Comparison of ENCODE assay signal across 8 cellular contexts in genomic region chr16:30941600-30942420, GRCh38. TPM values are rescaled to one million over a fixed set of nuclear protein-coding genes. Genes with fewer than 3 reads are reported as not detected.
DNase-seq lines count a peak whose midpoint lies in the region; ATAC-seq and TF ChIP-seq lines count a peak whose summit lies in the region.

No MANE protein-coding gene starts in this region.

- H2BK120ac ChIP-seq in IMR-90 (ENCODE audit: low read depth, low read length): no peak overlapping the region

- no peaks in the 10 kb centered on the region for H3K9me3 ChIP-seq in IMR-90 (ENCODE audit: control insufficient read depth, insufficient read depth, low read length)
- no peaks in the 10 kb centered on the region for H3K9me3 ChIP-seq in SJSA1 (replicated peaks)

- peaks cover 41% of the 10 kb centered on the region for H3K36me3 ChIP-seq in IMR-90 (ENCODE audit: control insufficient read depth, insufficient read depth, low read length)
- H3K36me3 ChIP-seq in SJSA1: peaks cover 28% of the 10 kb centered on the region
- peaks cover 5% of the 10 kb centered on the region for H3K36me3 ChIP-seq in rectal smooth muscle tissue (ENCODE audit: control insufficient read depth, insufficient read depth, low read length)

- peaks cover 31 to 38% of the 10 kb centered on the region in 2 experiments for H3K79me1 ChIP-seq in IMR-90 (ENCODE audit: low read depth in 1 of 2, low read length in 2 of 2)

- H3K27me3 ChIP-seq in IMR-90 (ENCODE audit: control insufficient read depth, insufficient read depth, low read length) (no peaks in the 10 kb centered on the region), SJSA1 (replicated peaks) (no peaks in the 10 kb centered on the region), rectal smooth muscle tissue (ENCODE audit: control insufficient read depth, insufficient read depth, low read length) (no peaks in the 10 kb centered on the region)

- H3K9me1 ChIP-seq in IMR-90 (ENCODE audit: insufficient read depth, low read length): no peaks in the 10 kb centered on the region

- in situ Hi-C loops in IMR-90 (cut with MboI; ENCODE audit: low sequenced_read_pairs): no loop called here

- peak overlapping the region; percentile 87 for H2AFZ ChIP-seq in IMR-90 (replicated peaks; ENCODE audit: low read length, poor library complexity)

- intact Hi-C loops in IMR-90 (cut with micrococcal nuclease) (no loop called here), cardiac septum (cut with DNase I) (no loop called here)

- H3K4me3 ChIP-seq in IMR-90 (ENCODE audit: insufficient read depth, low read depth, low read length) (no peak overlapping the region), SJSA1 (no peak overlapping the region), rectal smooth muscle tissue (ENCODE audit: low read length) (peak overlapping the region; percentile 40)

- no peak overlapping the region for H3K18ac ChIP-seq in IMR-90 (ENCODE audit: low read depth, low read length)

- BruUV-seq in IMR-90 (replicated peaks; lab: Mats Ljungman, UMichigan): no TSS peak

- ATAC-seq in GM21515 (IDR thresholded peaks at IDR 0.05; ENCODE audit: unreplicated experiment) (peak; percentile 83), IMR-90 (ENCODE audit: low read depth) (peak; percentile 96)
- peak; percentile 88 for ATAC-seq in activated naive CD8-positive, alpha-beta T cell treated with anti-CD3 and anti-CD28 coated beads, Interleukin-2, amount 50 U/mL, for 24 hours

- TF ChIP-seq POLR2A in IMR-90 (IDR thresholded peaks at IDR 0.05; ENCODE audit: low read depth, low read length): no peak

- TF ChIP-seq CTCF in IMR-90 (conservative IDR thresholded peaks at IDR 0.05; ENCODE audit: low read depth, low read length): peak; percentile 80

- DNase-seq in Daoy (ENCODE audit: low read depth): peak; percentile 72
- DNase-seq in IMR-90: peak; percentile 58
- DNase-seq in SJSA1 (ENCODE audit: low read depth in 1 of 2, low spot score in 2 of 2): peak; percentile 60 to 74
- DNase-seq in activated naive CD8-positive, alpha-beta T cell treated with anti-CD3 and anti-CD28 coated beads, Interleukin-2, amount 50 U/mL, for 24 hours: peak; percentile 75
- peak; percentile 93 for DNase-seq in cardiac septum (ENCODE audit: low spot score)
- no peak for DNase-seq in NCI-H1048 (lab: John Stamatoyannopoulos, UW)

- no peak overlapping the region for H3K56ac ChIP-seq in IMR-90 (ENCODE audit: extremely low read depth, insufficient read depth, low read length)

- H2BK5ac ChIP-seq in IMR-90 (ENCODE audit: low read depth, low read length, poor library complexity, severe bottlenecking): no peak overlapping the region

- POLR2A ChIA-PET in IMR-90 (lab: Charles Lee; ENCODE audit: unreplicated experiment): no interaction called here

- no peak overlapping the region for H3K27ac Mint-ChIP-seq in activated naive CD8-positive, alpha-beta T cell treated with anti-CD3 and anti-CD28 coated beads, Interleukin-2, amount 50 U/mL, for 24 hours

- H4K8ac ChIP-seq in IMR-90 (ENCODE audit: low read depth in 2 of 2, low read length in 2 of 2): peak overlapping the region in 1 of 2 experiments; percentile 66; a peak in 1 of 4 replicates

- H3K4ac ChIP-seq in IMR-90 (ENCODE audit: low read depth, low read length): no peak overlapping the region; the same call in 1 of the 2 replicates

- dilution Hi-C loops in IMR-90 (cut with HindIII; ENCODE audit: low sequenced_read_pairs, unreplicated experiment): no loop called here

- H3K9ac ChIP-seq in IMR-90 (ENCODE audit: low read depth, low read length) (no peak overlapping the region), rectal smooth muscle tissue (ENCODE audit: low read length) (no peak overlapping the region)

- H3K14ac ChIP-seq in IMR-90 (replicated peaks; ENCODE audit: low read depth, low read length): no peak overlapping the region

- H3K27ac ChIP-seq in IMR-90 (ENCODE audit: insufficient read depth, low read length): no peak overlapping the region
- no peak overlapping the region for H3K27ac ChIP-seq in SJSA1
- no peak overlapping the region for H3K27ac ChIP-seq in rectal smooth muscle tissue (ENCODE audit: low read depth, low read length)

- H3K36me3 Mint-ChIP-seq in activated naive CD8-positive, alpha-beta T cell treated with anti-CD3 and anti-CD28 coated beads, Interleukin-2, amount 50 U/mL, for 24 hours (ENCODE audit: low read depth): peaks cover 22% of the 10 kb centered on the region

- 16% methylated on average over 8 of the region's 15 CpGs; no CpG with 5 or more reads in 1 of the 2 experiments for WGBS in IMR-90 (ENCODE audit: extremely low coverage in 2 of 2, insufficient read length in 1 of 2), 2 experiments

- H3K23ac ChIP-seq in IMR-90 (ENCODE audit: low read depth, low read length): no peak overlapping the region

- peak; percentile 74 for TF ChIP-seq RAD21 in IMR-90 (IDR thresholded peaks at IDR 0.05; ENCODE audit: low read length)

- H3K27me3 Mint-ChIP-seq in activated naive CD8-positive, alpha-beta T cell treated with anti-CD3 and anti-CD28 coated beads, Interleukin-2, amount 50 U/mL, for 24 hours: no peaks in the 10 kb centered on the region

- no peaks in the 10 kb centered on the region for H3K9me3 Mint-ChIP-seq in activated naive CD8-positive, alpha-beta T cell treated with anti-CD3 and anti-CD28 coated beads, Interleukin-2, amount 50 U/mL, for 24 hours

- no peak overlapping the region for H3K4me3 Mint-ChIP-seq in activated naive CD8-positive, alpha-beta T cell treated with anti-CD3 and anti-CD28 coated beads, Interleukin-2, amount 50 U/mL, for 24 hours

- H3K4me1 Mint-ChIP-seq in activated naive CD8-positive, alpha-beta T cell treated with anti-CD3 and anti-CD28 coated beads, Interleukin-2, amount 50 U/mL, for 24 hours: peaks cover 21% of the 10 kb centered on the region

- no peak overlapping the region for H2BK15ac ChIP-seq in IMR-90 (ENCODE audit: low read depth, low read length)

- H2AK9ac ChIP-seq in IMR-90 (replicated peaks; ENCODE audit: low read depth, low read length, poor library complexity): peak overlapping the region; percentile 87

- no peak overlapping the region for H4K91ac ChIP-seq in IMR-90 (ENCODE audit: insufficient read depth, low read depth, low read length)

- peaks cover 9% of the 10 kb centered on the region for H4K20me1 ChIP-seq in IMR-90 (ENCODE audit: insufficient read depth, low read length)

- CTCF ChIA-PET in IMR-90 (lab: Yijun Ruan, JAX): interaction anchor here (0.6 to 2.0 kb wide), 5 partner anchors 10 to 29 kb away, joined by 3 to 4 read pairs (median 3); partner anchors contain the start of gene FBXL19

- no peak overlapping the region for H2BK20ac ChIP-seq in IMR-90 (ENCODE audit: low read depth, low read length)

- H3K4me1 ChIP-seq in IMR-90 (ENCODE audit: control insufficient read depth, insufficient read depth, low read length) (peaks cover 6% of the 10 kb centered on the region), SJSA1 (replicated peaks) (no peaks in the 10 kb centered on the region; the same call in 1 of the 2 replicates), rectal smooth muscle tissue (ENCODE audit: control insufficient read depth, insufficient read depth, low read length) (peaks cover 3% of the 10 kb centered on the region)

- H4K5ac ChIP-seq in IMR-90 (ENCODE audit: low read depth, low read length): no peak overlapping the region

- peak overlapping the region; percentile 92; the same call in 1 of the 2 replicates for H2AK5ac ChIP-seq in IMR-90 (ENCODE audit: low read depth, low read length)

- no peak overlapping the region for H3K4me2 ChIP-seq in IMR-90 (ENCODE audit: low read depth, low read length)

TF ChIP-seq in IMR-90, 13 proteins besides CTCF, POLR2A, EP300 and RAD21:
- TF ChIP-seq BHLHE40 (IDR thresholded peaks at IDR 0.05; ENCODE audit: low read depth, low read length) (no peak), SMC3 (IDR thresholded peaks at IDR 0.05; ENCODE audit: low read depth, low read length) (peak; percentile 46)
TF ChIP-seq in IMR-90: peak in this region for 1.

RNA-seq across cellular contexts. Expression of gene ORAI3, which starts 7.1 kb away (rescaled TPM):
- 1.1 and 1.5 TPM in 2 replicates for total RNA-seq in Daoy (2014; rRNA removed; shearing (Covaris generic))
- 6.8 and 6.9 TPM in 2 replicates for total RNA-seq in IMR-90 (2012; rRNA removed)
- 16.9 TPM in 2 replicates for polyA plus RNA-seq in IMR-90 (2012; rRNA removed)
- 16.1 and 29.4 TPM in 2 replicates for polyA plus RNA-seq in IMR-90 (2012; cell fraction: cytosol; rRNA removed)
- 12.4 and 15.2 TPM in 2 replicates for polyA plus RNA-seq in IMR-90 (2012; cell fraction: nucleus; rRNA removed; ENCODE audit: low replicate concordance)
- 8.7 and 9.1 TPM in 2 replicates for total RNA-seq in SJSA1 (2014; rRNA removed; shearing (Covaris generic))
- 9.5 TPM for total RNA-seq in cardiac septum

RNA-seq across cellular contexts. Expression of gene SETD1A, which starts 15.7 kb away (rescaled TPM):
- 1.0 and 1.1 TPM in 2 replicates for total RNA-seq in Daoy (2014; rRNA removed; shearing (Covaris generic))
- total RNA-seq in IMR-90 (2012; rRNA removed) (0.54 and 0.56 TPM in 2 replicates), cardiac septum (9.6 TPM)
- polyA plus RNA-seq in IMR-90 (2012; rRNA removed): 5.8 and 6.5 TPM in 2 replicates
- 3.3 and 4.8 TPM in 2 replicates for polyA plus RNA-seq in IMR-90 (2012; cell fraction: cytosol; rRNA removed)
- polyA plus RNA-seq in IMR-90 (2012; cell fraction: nucleus; rRNA removed; ENCODE audit: low replicate concordance): 16.4 and 29.7 TPM in 2 replicates
- total RNA-seq in SJSA1 (2014; rRNA removed; shearing (Covaris generic)): 0.60 and 2.2 TPM in 2 replicates

RNA-seq across cellular contexts. Expression of gene FBXL19, which starts 18.4 kb away (rescaled TPM):
- 14.0 and 16.3 TPM in 2 replicates for total RNA-seq in Daoy (2014; rRNA removed; shearing (Covaris generic))
- total RNA-seq in IMR-90 (2012; rRNA removed): 5.0 and 5.8 TPM in 2 replicates
- polyA plus RNA-seq in IMR-90 (2012; rRNA removed): 13.8 and 19.6 TPM in 2 replicates
- polyA plus RNA-seq in IMR-90 (2012; cell fraction: cytosol; rRNA removed): 14.1 and 16.6 TPM in 2 replicates
- 29.8 and 57.4 TPM in 2 replicates for polyA plus RNA-seq in IMR-90 (2012; cell fraction: nucleus; rRNA removed; ENCODE audit: low replicate concordance)
- total RNA-seq in SJSA1 (2014; rRNA removed; shearing (Covaris generic)): 7.1 and 8.9 TPM in 2 replicates
- 8.0 TPM for total RNA-seq in cardiac septum

RNA-seq across cellular contexts. Expression of gene HSD3B7, which starts 43.2 kb away (rescaled TPM):
- 1.8 and 3.8 TPM in 2 replicates for total RNA-seq in Daoy (2014; rRNA removed; shearing (Covaris generic))
- total RNA-seq in IMR-90 (2012; rRNA removed): 9.4 and 11.3 TPM in 2 replicates
- 8.5 and 9.3 TPM in 2 replicates for polyA plus RNA-seq in IMR-90 (2012; rRNA removed)
- polyA plus RNA-seq in IMR-90 (2012; cell fraction: cytosol; rRNA removed): 9.7 and 12.6 TPM in 2 replicates
- 10.7 and 21.0 TPM in 2 replicates for polyA plus RNA-seq in IMR-90 (2012; cell fraction: nucleus; rRNA removed; ENCODE audit: low replicate concordance)
- total RNA-seq in SJSA1 (2014; rRNA removed; shearing (Covaris generic)): 4.1 and 7.8 TPM in 2 replicates
- total RNA-seq in cardiac septum: 5.4 TPM

RNA-seq across cellular contexts. Expression of gene CTF1, which starts 45.4 kb away (rescaled TPM):
- 0.33 and 0.46 TPM in 2 replicates for total RNA-seq in Daoy (2014; rRNA removed; shearing (Covaris generic))
- 0.18 and 0.56 TPM in 2 replicates for total RNA-seq in IMR-90 (2012; rRNA removed)
- polyA plus RNA-seq in IMR-90 (2012; rRNA removed): 12.9 and 13.8 TPM in 2 replicates
- polyA plus RNA-seq in IMR-90 (2012; cell fraction: cytosol; rRNA removed): 12.9 and 21.8 TPM in 2 replicates
- 10.8 and 14.0 TPM in 2 replicates for polyA plus RNA-seq in IMR-90 (2012; cell fraction: nucleus; rRNA removed; ENCODE audit: low replicate concordance)
- total RNA-seq in SJSA1 (2014; rRNA removed; shearing (Covaris generic)): 1.3 and 3.5 TPM in 2 replicates
- total RNA-seq in cardiac septum: 17.7 TPM
